In genomic region chr4:153759407-153760226, GRCh38 we compare ENCODE assay signal across 8 cellular contexts. TPM values are rescaled to one million over a fixed set of nuclear protein-coding genes. Genes with fewer than 3 reads are reported as not detected.
A peak's percentile ranks its signal among the peaks of the same experiment; 100 is the strongest.
DNase-seq lines count a peak whose midpoint lies in the region; ATAC-seq and TF ChIP-seq lines count a peak whose summit lies in the region.

Gene RNF175, minus strand, starts transcription at chr4:153760024. Its CDS starts 162 bp downstream, at chr4:153759862.

- no peak within 1 kb of the TSS for H3K14ac ChIP-seq in trophoblast cell (ENCODE audit: low read length)

- no peak within 1 kb of the TSS for H3K27ac ChIP-seq in GM23248
- H3K27ac ChIP-seq in foreskin keratinocyte, result no peak within 1 kb of the TSS
- no peak within 1 kb of the TSS for H3K27ac ChIP-seq in trophoblast cell (ENCODE audit: low read depth, low read length)

- 2 to 5% methylated on average over 32 to 51 of the region's 74 CpGs for WGBS in GM23248 (ENCODE audit: low coverage in 1 of 2, low lambda C conversion rate in 2 of 2, missing lambda C conversion rate in 2 of 2), 2 experiments
- no CpG with 5 or more reads among the region's 74 CpGs for WGBS in trophoblast cell (ENCODE audit: extremely low coverage, insufficient coverage, insufficient read length)

- no peak within 1 kb of the TSS for H3K18ac ChIP-seq in trophoblast cell (ENCODE audit: low read length)

- H2BK120ac ChIP-seq in trophoblast cell (ENCODE audit: insufficient read depth, low read length, poor library complexity), result no peak within 1 kb of the TSS

- H3K23ac ChIP-seq in trophoblast cell (ENCODE audit: low read length), result no peak within 1 kb of the TSS

- H3K4me2 ChIP-seq in GM23248 (ENCODE audit: unreplicated experiment) (peak within 1 kb of the TSS; percentile 76), trophoblast cell (ENCODE audit: low read length) (peak within 1 kb of the TSS; percentile 74)

- H3K79me2 ChIP-seq in GM23248 (ENCODE audit: insufficient read depth) (no peaks in the 10 kb centered on the region), trophoblast cell (ENCODE audit: control insufficient read depth, insufficient read depth, low read length, poor library complexity) (no peaks in the 10 kb centered on the region)

- ATAC-seq in foreskin keratinocyte (peak; percentile 59), GM19395 (IDR thresholded peaks at IDR 0.05; ENCODE audit: unreplicated experiment) (no peak)

- no peak within 1 kb of the TSS for H4K91ac ChIP-seq in trophoblast cell (ENCODE audit: low read depth, low read length)

- H3K27me3 ChIP-seq in GM23248 (replicated peaks; ENCODE audit: insufficient read depth) (peaks cover 28% of the 10 kb centered on the region), foreskin keratinocyte (peaks cover 56% of the 10 kb centered on the region), trophoblast cell (ENCODE audit: insufficient read depth, low read length) (peaks cover 12% of the 10 kb centered on the region)

- no peaks in the 10 kb centered on the region for H3K9me2 ChIP-seq in GM23248 (ENCODE audit: insufficient read depth)

- H3K4me3 ChIP-seq in GM23248 (peak within 1 kb of the TSS; percentile 68), trophoblast cell (ENCODE audit: low read depth, low read length) (peak within 1 kb of the TSS; percentile 62)

- DNase-seq in GM23248 (peak; percentile 31), foreskin keratinocyte (no peak), trophoblast cell (no peak), KBM-7 (no peak), NCI-H1436 (lab: John Stamatoyannopoulos, UW) (no peak), GOT3 (lab: John Stamatoyannopoulos, UW) (no peak)
- DNase-seq in activated CD8-positive, alpha-beta memory T cell treated with anti-CD3 and anti-CD28 coated beads, Interleukin-2, amount 50 U/mL, for 4 hours, result peak; percentile 22

- H3K9ac ChIP-seq in GM23248 (no peak within 1 kb of the TSS), trophoblast cell (ENCODE audit: low read length) (no peak within 1 kb of the TSS)

- H4K20me1 ChIP-seq in GM23248 (ENCODE audit: insufficient read depth), result no peaks in the 10 kb centered on the region

- no peak within 1 kb of the TSS for H2AK5ac ChIP-seq in trophoblast cell (ENCODE audit: low read length)

- H3K4me1 ChIP-seq in GM23248 (ENCODE audit: insufficient read depth) (no peaks in the 10 kb centered on the region), foreskin keratinocyte (no peaks in the 10 kb centered on the region), trophoblast cell (ENCODE audit: control insufficient read depth in 1 of 2, insufficient read depth in 2 of 2, low read length in 2 of 2) (peaks cover 5 to 9% of the 10 kb centered on the region in 2 experiments)

- TF ChIP-seq CTCF in foreskin keratinocyte (conservative IDR thresholded peaks at IDR 0.05), result no peak

- H3K9me3 ChIP-seq in GM23248 (ENCODE audit: low read depth) (no peaks in the 10 kb centered on the region), trophoblast cell (ENCODE audit: insufficient read depth, low read depth, low read length) (peaks cover 6% of the 10 kb centered on the region)

- no peak within 1 kb of the TSS for H2BK5ac ChIP-seq in trophoblast cell (ENCODE audit: low read depth, low read length, poor library complexity)

- H2BK12ac ChIP-seq in trophoblast cell (ENCODE audit: low read length), result no peak within 1 kb of the TSS

- H2AFZ ChIP-seq in GM23248 (peak within 1 kb of the TSS; percentile 81), trophoblast cell (ENCODE audit: insufficient read depth, low read length, poor library complexity) (no peak within 1 kb of the TSS)

- no peaks in the 10 kb centered on the region for H3K79me1 ChIP-seq in trophoblast cell (ENCODE audit: low read length)

- H3F3A ChIP-seq in GM23248 (ENCODE audit: insufficient read depth), result no peaks in the 10 kb centered on the region

- in situ Hi-C loops in GM23248 (cut with MboI) (loop anchor here (25.0 kb wide), 1 partner anchor 422 kb away; the partner anchor contains the start of gene MND1), KBM-7 (cut with MboI; ENCODE audit: low pct_unique_long_range_greater_than_20kb, low sequenced_read_pairs) (no loop called here)

- no peak within 1 kb of the TSS for H4K8ac ChIP-seq in trophoblast cell (ENCODE audit: low read depth, low read length)

- no peaks in the 10 kb centered on the region for H3K36me3 ChIP-seq in GM23248 (ENCODE audit: low read depth)
- H3K36me3 ChIP-seq in trophoblast cell (ENCODE audit: control insufficient read depth in 1 of 2, insufficient read depth in 2 of 2, low read length in 2 of 2), result no peaks in the 10 kb centered on the region

- no peak within 1 kb of the TSS for H3K4ac ChIP-seq in trophoblast cell (ENCODE audit: low read depth, low read length)

- no peak within 1 kb of the TSS for H4K12ac ChIP-seq in trophoblast cell (ENCODE audit: low read depth, low read length)

RNA-seq across cellular contexts. Expression of gene RNF175, which starts in this region (rescaled TPM):
- total RNA-seq in GM23248 (2014; rRNA removed; shearing (Covaris generic)), result not detected in 2 replicates
- polyA plus RNA-seq in GM23248 (2016; fragmentation: Nextera tagmentation; extraction: Ambion mirVana), result not detected in 2 replicates
- total RNA-seq in foreskin keratinocyte, result 0.04 TPM in 1 of 2 replicates, not detected in the other
- 0.12 and 0.13 TPM in 2 replicates for polyA plus RNA-seq in foreskin keratinocyte
- polyA plus RNA-seq in trophoblast cell (2013), result 0.03 TPM in 1 of 2 replicates, not detected in the other

Comparison
In these comparisons a context has a peak if more than half of its experiments do, and no peak if none do; other contexts are left out.
1. Peak in DNase-seq, H3K4me3 ChIP-seq and H3K4me2 ChIP-seq in GM23248; RNA of the gene not detected or under 1 TPM.
2. Peak in ATAC-seq in foreskin keratinocyte; RNA of the gene not detected or under 1 TPM.